ENCODE assay signal across 31 cellular contexts in genomic region chr5:84796399-84796798, GRCh38.
"Had no signal": no experiment of that assay in that cellular context is flagged by ENCODE, and none has a peak within 500 bp of the region (broad histone marks: within the 10 kb centered on the region; RNA-seq: fewer than 3 reads in every experiment).

No MANE protein-coding gene starts in this region.

- H2AFZ ChIP-seq: neural progenitor cell, parathyroid adenoma had no signal

- H3K4me2 ChIP-seq: neural progenitor cell, smooth muscle cell had no signal

- DNase-seq: naive thymus-derived CD8-positive, alpha-beta T cell; occipital lobe; ovary; posterior cingulate gyrus; psoas muscle; right cardiac atrium; spleen; stimulated activated CD4-positive, alpha-beta T cell treated with anti-CD3 and anti-CD28 coated beads, Interleukin-12 subunit alpha, Interleukin-12 subunit beta, amount 100 ng/mL, for 4 hours; stimulated activated CD4-positive, alpha-beta T cell treated with anti-CD3 and anti-CD28 coated beads, Interleukin-1b, Interleukin-23, amount 100 ng/mL, for 48 hours; stimulated activated CD4-positive, alpha-beta T cell treated with anti-CD3 and anti-CD28 coated beads, Interleukin-4, amount 100 ng/mL, for 1 hour; stimulated activated CD4-positive, alpha-beta T cell treated with anti-CD3 and anti-CD28 coated beads, Interleukin-4, amount 100 ng/mL, for 4 hours; stimulated activated CD8-positive, alpha-beta memory T cell treated with anti-CD3 and anti-CD28 coated beads, Interleukin-4, amount 100 ng/mL, for 48 hours; stimulated activated naive CD4-positive, alpha-beta T cell; stimulated activated naive CD8-positive, alpha-beta T cell treated with anti-CD3 and anti-CD28 coated beads, Interleukin-15, amount 100 ng/mL, for 72 hours; stimulated activated naive CD8-positive, alpha-beta T cell treated with anti-CD3 and anti-CD28 coated beads, Interleukin-15, Interleukin-2, amounts not matched to agents 100 U/mL and 50 U/mL, for 24 hours; substantia nigra; testis; tibial artery; transverse colon; upper lobe of right lung; uterus had no signal

- H3K4me3 ChIP-seq: neural progenitor cell, ovary, psoas muscle, skin epidermis, smooth muscle cell, spleen, suprapubic skin, testis, tibial artery, transverse colon, upper lobe of right lung, uterus had no signal

- H3K4me3 Mint-ChIP-seq: naive thymus-derived CD8-positive, alpha-beta T cell; natural killer cell treated with Interleukin-12 subunit alpha and Interleukin-12 subunit beta and Interleukin-15 and Interleukin-18, amount 100 ng/mL, for 72 hours; neural progenitor cell; stimulated activated memory B cell treated with anti-CD40 and anti-IgM and Interleukin-4, amounts not matched to agents 10 μg/mL and 1 μg/mL and 100 μg/mL, for 72 hours; stimulated activated naive CD8-positive, alpha-beta T cell treated with anti-CD3 and anti-CD28 coated beads, Interleukin-15, amount 100 ng/mL, for 72 hours; type B pancreatic cell had no signal

- H3K36me3 ChIP-seq: neural progenitor cell, ovary, spleen, suprapubic skin, tibial artery, transverse colon, upper lobe of right lung, uterus had no signal

- H3K4me1 ChIP-seq: neural progenitor cell, parathyroid adenoma, psoas muscle, spleen, suprapubic skin, testis, tibial artery, transverse colon, upper lobe of right lung, uterus had no signal

- H3K9me3 ChIP-seq: ovary, psoas muscle, spleen, suprapubic skin, testis, tibial artery, transverse colon, upper lobe of right lung, uterus had no signal

- H3K9ac ChIP-seq: neural progenitor cell, parathyroid adenoma had no signal

- H3K27me3 Mint-ChIP-seq: naive thymus-derived CD8-positive, alpha-beta T cell; natural killer cell treated with Interleukin-12 subunit alpha and Interleukin-12 subunit beta and Interleukin-15 and Interleukin-18, amount 100 ng/mL, for 72 hours; progenitor cell of endocrine pancreas; stimulated activated memory B cell treated with anti-CD40 and anti-IgM and Interleukin-4, amounts not matched to agents 10 μg/mL and 1 μg/mL and 100 μg/mL, for 72 hours; stimulated activated naive CD8-positive, alpha-beta T cell treated with anti-CD3 and anti-CD28 coated beads, Interleukin-15, amount 100 ng/mL, for 72 hours; type B pancreatic cell had no signal

- H3K27ac Mint-ChIP-seq: naive thymus-derived CD8-positive, alpha-beta T cell; natural killer cell treated with Interleukin-12 subunit alpha and Interleukin-12 subunit beta and Interleukin-15 and Interleukin-18, amount 100 ng/mL, for 72 hours; neural progenitor cell; progenitor cell of endocrine pancreas; stimulated activated memory B cell treated with anti-CD40 and anti-IgM and Interleukin-4, amounts not matched to agents 10 μg/mL and 1 μg/mL and 100 μg/mL, for 72 hours; stimulated activated naive CD8-positive, alpha-beta T cell treated with anti-CD3 and anti-CD28 coated beads, Interleukin-15, amount 100 ng/mL, for 72 hours; type B pancreatic cell had no signal

- ATAC-seq: naive thymus-derived CD8-positive, alpha-beta T cell; natural killer cell treated with Interleukin-12 subunit alpha and Interleukin-12 subunit beta and Interleukin-15 and Interleukin-18, amount 100 ng/mL, for 72 hours; psoas muscle; right cardiac atrium; sciatic nerve; stimulated activated memory B cell treated with anti-CD40 and anti-IgM and Interleukin-4, amounts not matched to agents 10 μg/mL and 1 μg/mL and 100 μg/mL, for 72 hours; stimulated activated naive CD8-positive, alpha-beta T cell treated with anti-CD3 and anti-CD28 coated beads, Interleukin-15, amount 100 ng/mL, for 72 hours; stimulated activated naive CD8-positive, alpha-beta T cell treated with anti-CD3 and anti-CD28 coated beads, Interleukin-15, Interleukin-2, amounts not matched to agents 100 U/mL and 50 U/mL, for 24 hours; upper lobe of right lung had no signal

- H3K27me3 ChIP-seq: neural progenitor cell, ovary, spleen, suprapubic skin, testis, tibial artery, transverse colon, upper lobe of right lung, uterus had no signal

- H3K9me3 Mint-ChIP-seq: neural progenitor cell; stimulated activated memory B cell treated with anti-CD40 and anti-IgM and Interleukin-4, amounts not matched to agents 10 μg/mL and 1 μg/mL and 100 μg/mL, for 72 hours; type B pancreatic cell had no signal

- H3K4me1 Mint-ChIP-seq: naive thymus-derived CD8-positive, alpha-beta T cell; neural progenitor cell; stimulated activated memory B cell treated with anti-CD40 and anti-IgM and Interleukin-4, amounts not matched to agents 10 μg/mL and 1 μg/mL and 100 μg/mL, for 72 hours; stimulated activated naive CD8-positive, alpha-beta T cell treated with anti-CD3 and anti-CD28 coated beads, Interleukin-15, amount 100 ng/mL, for 72 hours had no signal

- H3K27ac ChIP-seq: neural progenitor cell, ovary, parathyroid adenoma, psoas muscle, skin epidermis, spleen, suprapubic skin, testis, tibial artery, transverse colon, upper lobe of right lung had no signal

- H3K36me3 Mint-ChIP-seq: naive thymus-derived CD8-positive, alpha-beta T cell; natural killer cell treated with Interleukin-12 subunit alpha and Interleukin-12 subunit beta and Interleukin-15 and Interleukin-18, amount 100 ng/mL, for 72 hours; neural progenitor cell; stimulated activated memory B cell treated with anti-CD40 and anti-IgM and Interleukin-4, amounts not matched to agents 10 μg/mL and 1 μg/mL and 100 μg/mL, for 72 hours; type B pancreatic cell had no signal
